ENCODE assay signal across 21 cellular contexts in genomic region chr3:144760831-144761230, GRCh38.
DNase-seq lines count a peak whose midpoint lies in the region; ATAC-seq and TF ChIP-seq lines count a peak whose summit lies in the region.
"Had no signal": no experiment of that assay in that cellular context is flagged by ENCODE, and none has a peak within 500 bp of the region (broad histone marks: within the 10 kb centered on the region; RNA-seq: fewer than 3 reads in every experiment).

No MANE protein-coding gene starts in this region.

- ATAC-seq in GM18498 (IDR thresholded peaks at IDR 0.05; ENCODE audit: unreplicated experiment), result peak; percentile 44
- ATAC-seq: naive thymus-derived CD4-positive, alpha-beta T cell; pancreas; sciatic nerve; stimulated activated memory B cell treated with anti-CD40 and anti-IgM and Interleukin-4, amounts not matched to agents 10 μg/mL and 1 μg/mL and 100 μg/mL, for 72 hours had no signal

- DNase-seq in HT-29 (ENCODE audit: low spot score) (peak; percentile 41), amniotic epithelial cell (ENCODE audit: low read depth) (peak; percentile 31), kidney tubule cell (ENCODE audit: low spot score) (peak; percentile 2), chondrocyte (ENCODE audit: low spot score) (no peak), GM19238 (ENCODE audit: insufficient read length, low spot score) (no peak), cerebellar nuclear complex (lab: John Stamatoyannopoulos, UW) (no peak)
- DNase-seq: activated CD4-positive, alpha-beta T cell treated with anti-CD3 and anti-CD28 coated beads, Interleukin-2, amount 50 U/mL, for 48 hours; activated naive CD4-positive, alpha-beta T cell treated with anti-CD3 and anti-CD28 coated beads for 36 hours; activated T-cell treated with anti-CD3 and anti-CD28 coated beads, Interleukin-2, amount 50 U/mL, for 24 hours; mesenchymal stem cell; naive thymus-derived CD4-positive, alpha-beta T cell; NCI-H187; NCI-H510A treated with DMSO at 0.1 percent for 48 hours; pancreas; SHP77 treated with DMSO at 0.1 percent for 48 hours; tibial artery had no signal

- H3K9me3 Mint-ChIP-seq in chondrocyte (ENCODE audit: low read depth), result no peaks in the 10 kb centered on the region
- H3K9me3 Mint-ChIP-seq: activated naive CD4-positive, alpha-beta T cell treated with anti-CD3 and anti-CD28 coated beads for 36 hours; activated T-cell treated with anti-CD3 and anti-CD28 coated beads, Interleukin-2, amount 50 U/mL, for 24 hours; stimulated activated memory B cell treated with anti-CD40 and anti-IgM and Interleukin-4, amounts not matched to agents 10 μg/mL and 1 μg/mL and 100 μg/mL, for 72 hours; T-helper 1 cell treated with Interleukin-12 subunit alpha and Interleukin-12 subunit beta and Interleukin-4 antibody, amounts not matched to agents 30 μg/mL and 1 μg/mL, for 36 hours had no signal

- H3K27ac Mint-ChIP-seq in chondrocyte (ENCODE audit: unreplicated experiment), result no peak overlapping the region
- H3K27ac Mint-ChIP-seq: activated naive CD4-positive, alpha-beta T cell treated with anti-CD3 and anti-CD28 coated beads for 36 hours; activated T-cell treated with anti-CD3 and anti-CD28 coated beads, Interleukin-2, amount 50 U/mL, for 24 hours; dendritic cell treated with granulocyte-macrophage colony-stimulating factor and Interleukin-4, amounts not matched to agents 40 ng/mL and 50 ng/mL, for 4 days; naive thymus-derived CD4-positive, alpha-beta T cell; stimulated activated memory B cell treated with anti-CD40 and anti-IgM and Interleukin-4, amounts not matched to agents 10 μg/mL and 1 μg/mL and 100 μg/mL, for 72 hours; T-helper 1 cell treated with Interleukin-12 subunit alpha and Interleukin-12 subunit beta and Interleukin-4 antibody, amounts not matched to agents 30 μg/mL and 1 μg/mL, for 36 hours had no signal

- no peaks in the 10 kb centered on the region for H3K36me3 Mint-ChIP-seq in chondrocyte (ENCODE audit: low read depth)
- H3K36me3 Mint-ChIP-seq: naive thymus-derived CD4-positive, alpha-beta T cell; stimulated activated memory B cell treated with anti-CD40 and anti-IgM and Interleukin-4, amounts not matched to agents 10 μg/mL and 1 μg/mL and 100 μg/mL, for 72 hours had no signal

- no peaks in the 10 kb centered on the region for H3K4me1 Mint-ChIP-seq in chondrocyte (ENCODE audit: low read depth)
- H3K4me1 Mint-ChIP-seq: naive thymus-derived CD4-positive, alpha-beta T cell had no signal

- H3K27me3 Mint-ChIP-seq in chondrocyte (ENCODE audit: low read depth), result no peaks in the 10 kb centered on the region
- H3K27me3 Mint-ChIP-seq: activated T-cell treated with anti-CD3 and anti-CD28 coated beads, Interleukin-2, amount 50 U/mL, for 24 hours; dendritic cell treated with granulocyte-macrophage colony-stimulating factor and Interleukin-4, amounts not matched to agents 40 ng/mL and 50 ng/mL, for 4 days; naive thymus-derived CD4-positive, alpha-beta T cell; stimulated activated memory B cell treated with anti-CD40 and anti-IgM and Interleukin-4, amounts not matched to agents 10 μg/mL and 1 μg/mL and 100 μg/mL, for 72 hours had no signal

- H3K4me3 Mint-ChIP-seq in chondrocyte (ENCODE audit: unreplicated experiment), result no peak overlapping the region
- H3K4me3 Mint-ChIP-seq: activated naive CD4-positive, alpha-beta T cell treated with anti-CD3 and anti-CD28 coated beads for 36 hours; activated T-cell treated with anti-CD3 and anti-CD28 coated beads, Interleukin-2, amount 50 U/mL, for 24 hours; dendritic cell treated with granulocyte-macrophage colony-stimulating factor and Interleukin-4, amounts not matched to agents 40 ng/mL and 50 ng/mL, for 4 days; naive thymus-derived CD4-positive, alpha-beta T cell; stimulated activated memory B cell treated with anti-CD40 and anti-IgM and Interleukin-4, amounts not matched to agents 10 μg/mL and 1 μg/mL and 100 μg/mL, for 72 hours; T-helper 1 cell treated with Interleukin-12 subunit alpha and Interleukin-12 subunit beta and Interleukin-4 antibody, amounts not matched to agents 30 μg/mL and 1 μg/mL, for 36 hours had no signal

- TF ChIP-seq CTCF in chondrocyte (IDR thresholded peaks at IDR 0.05), result no peak

Comparison
In these comparisons a context has a peak if more than half of its experiments do, and no peak if none do; other contexts are left out.
1. DNase-seq: peak in HT-29 (single experiment), amniotic epithelial cell (single experiment) and kidney tubule cell (single experiment); none in chondrocyte (single experiment), GM19238 (single experiment) and cerebellar nuclear complex (0 of 2).